ENCODE assay signal across 8 cellular contexts in the genomic region with DNA sequence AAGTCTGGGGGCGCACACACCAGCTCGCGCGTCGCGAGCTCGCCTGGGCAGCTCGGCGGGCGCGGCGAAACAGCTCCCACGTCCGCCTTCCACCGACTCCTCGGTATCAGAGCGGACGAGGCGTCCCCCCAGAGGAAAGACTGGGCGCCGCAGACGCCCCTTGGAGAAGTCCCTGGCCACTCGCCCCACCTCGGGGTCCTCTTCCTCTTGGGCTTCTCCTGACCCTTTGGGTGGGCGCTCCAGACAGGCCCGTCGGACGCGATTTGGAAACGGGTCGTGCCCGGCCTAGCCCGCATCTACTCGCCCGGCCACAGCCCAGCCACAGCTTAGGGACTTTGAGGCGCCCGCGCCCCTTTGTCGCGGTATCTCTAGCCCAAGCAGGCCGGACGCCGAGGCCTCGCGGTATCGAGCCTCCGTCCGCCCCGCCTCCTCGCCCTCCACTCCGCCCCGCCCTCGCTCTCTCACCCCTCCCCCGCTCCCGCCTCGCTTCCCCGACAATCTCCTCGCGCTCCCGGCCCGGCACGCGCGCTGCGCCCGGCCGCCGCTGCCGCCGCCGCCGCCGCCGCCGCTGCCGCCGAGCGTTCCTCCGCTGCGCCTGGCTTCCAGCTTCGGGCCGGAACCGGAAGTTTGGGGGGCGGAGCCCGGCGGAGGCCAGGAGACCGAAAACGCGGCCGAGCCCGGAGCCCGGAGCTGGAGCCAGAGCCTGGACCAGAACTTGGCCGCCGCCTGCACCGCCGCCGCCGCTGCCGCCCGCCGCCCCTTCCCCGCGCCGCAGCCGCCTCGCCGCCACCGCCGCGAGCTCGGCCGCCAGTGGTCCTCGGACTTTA. TPM values are rescaled to one million over a fixed set of nuclear protein-coding genes. Genes with fewer than 3 reads are reported as not detected.
DNase-seq lines count a peak whose midpoint lies in the region; ATAC-seq and TF ChIP-seq lines count a peak whose summit lies in the region.

No MANE protein-coding gene starts in this region.

- H3K36me3 ChIP-seq in A673 (ENCODE audit: insufficient read depth, low read length, poor library complexity, severe bottlenecking), result no peaks in the 10 kb centered on the region
- H3K36me3 ChIP-seq in spleen, result no peaks in the 10 kb centered on the region

- intact Hi-C loops in A673 (cut with micrococcal nuclease; ENCODE audit: unreplicated experiment) (loop anchor here (2.0 kb wide), 2 partner anchors 67 to 391 kb away; no protein-coding TSS in a partner anchor), spleen (cut with DNase I; ENCODE audit: low total_unique reads) (no loop called here)

- H3K9me3 ChIP-seq in A673 (ENCODE audit: low read depth, low read length, poor library complexity, severe bottlenecking) (no peaks in the 10 kb centered on the region), spleen (no peaks in the 10 kb centered on the region)

- CTCF ChIA-PET in A673 (lab: Charles Lee), result interaction anchor here (0.6 to 0.9 kb wide), 2 partner anchors 761 to 799 kb away, joined by 3 to 6 read pairs; no protein-coding TSS in a partner anchor

- H3K4me3 ChIP-seq in A673 (ENCODE audit: low read depth, low read length, poor library complexity, severe bottlenecking) (peak overlapping the region; percentile 75), spleen (peak overlapping the region; percentile 62 to 87 (median 69))

- TF ChIP-seq CTCF in A673 (conservative IDR thresholded peaks at IDR 0.05; ENCODE audit: low read depth, low read length), result 0 out of 2 replicates have a peak, but pooled peaks have one; percentile 18
- peak in 3 of 11 experiments; percentile 24 to 48 (median 31) for TF ChIP-seq CTCF in spleen (IDR thresholded peaks at IDR 0.05 in 8 of 11, conservative IDR thresholded peaks at IDR 0.05 in 3 of 11)

- H3K27ac ChIP-seq in A673 (ENCODE audit: low read depth, low read length, poor library complexity, severe bottlenecking) (peak overlapping the region; percentile 95), spleen (peak overlapping the region; percentile 71 to 96 (median 93))

- H3K27me3 ChIP-seq in A673 (replicated peaks; ENCODE audit: insufficient read depth, low read depth, low read length, poor library complexity) (no peaks in the 10 kb centered on the region), spleen (replicated peaks in 1 of 7) (peaks cover 0 to 43% (median 0%) of the 10 kb centered on the region in 7 donors)

- H3K4me1 ChIP-seq in A673 (ENCODE audit: insufficient read depth, low read length, poor library complexity, severe bottlenecking), result peaks cover 14% of the 10 kb centered on the region
- peaks cover 5 to 49% (median 36%) of the 10 kb centered on the region in 6 donors for H3K4me1 ChIP-seq in spleen

- BruUV-seq in A673 (replicated peaks; lab: Mats Ljungman, UMichigan), result no TSS peak

- ATAC-seq in GM18873 (IDR thresholded peaks at IDR 0.05; ENCODE audit: low FRiP score, unreplicated experiment), result peak; percentile 67
- peak; percentile 93 for ATAC-seq in HG03135 (IDR thresholded peaks at IDR 0.05; ENCODE audit: unreplicated experiment)
- ATAC-seq in activated CD4-positive, CD25-positive, alpha-beta regulatory T cell treated with anti-CD3 and anti-CD28 coated beads, Interleukin-2, amount 50 U/mL, for 24 hours, result peak; percentile 77 to 83

- WGBS in spleen, 5 donors, result 0 to 3% (median 1%) methylated on average over 67 to 113 of the region's 113 CpGs

- DNase-seq in A673 (ENCODE audit: low spot score) (peak; percentile 95), NCI-H2196 (lab: John Stamatoyannopoulos, UW; ENCODE audit: unreplicated experiment) (peak; percentile 92), islet precursor cell (peak; percentile 96), spleen (peak; percentile 97)
- peak; percentile 87 for DNase-seq in central memory CD4-positive, alpha-beta T cell

- POLR2A ChIA-PET in A673 (lab: Charles Lee; ENCODE audit: low non-redundant PET), result interaction anchor here (0.6 to 0.7 kb wide), 4 partner anchors 23 to 218 kb away, joined by 3 to 12 read pairs (median 4); no protein-coding TSS in a partner anchor

- TF ChIP-seq POLR2A in spleen (IDR thresholded peaks at IDR 0.05), result peak in 2 of 3 donors; percentile 26 to 56

RNA-seq across cellular contexts. Expression of gene ACVR2A, which starts 0.8 kb away (rescaled TPM):
- total RNA-seq in A673 (2021), result 17.9 and 18.3 TPM in 2 replicates
- total RNA-seq in spleen, result 10 to 100 TPM; 12.9 to 15.6 (median 14.8) TPM
- polyA plus RNA-seq in spleen, result 1 to 10 TPM; 2.0 to 4.0 (median 3.8) TPM

Comparison
In these comparisons a context has a peak if more than half of its experiments do, and no peak if none do; other contexts are left out.
1. Peak in every context shown above with its lines: DNase-seq, ATAC-seq, H3K4me3 ChIP-seq and H3K27ac ChIP-seq.